In genomic region chr9:113886471-113886870, GRCh38 we compare ENCODE assay signal across 8 cellular contexts. TPM values are rescaled to one million over a fixed set of nuclear protein-coding genes. Genes with fewer than 3 reads are reported as not detected.
DNase-seq lines count a peak whose midpoint lies in the region; ATAC-seq, FAIRE-seq and TF ChIP-seq lines count a peak whose summit lies in the region.

No MANE protein-coding gene starts in this region.

- DNase-seq in IMR-90: peak; percentile 23
- DNase-seq in cardiac fibroblast (ENCODE audit: low read depth in 2 of 2): peak; percentile 19 to 34
- DNase-seq in mucosa of descending colon: no peak
- no peak for DNase-seq in H7
- no peak for DNase-seq in frontal cortex (ENCODE audit: low spot score in 2 of 2)
- DNase-seq in GM19239 (ENCODE audit: insufficient read length, low spot score): no peak

- peak; percentile 65 for ATAC-seq in IMR-90 (ENCODE audit: low read depth)
- peak; percentile 54 for ATAC-seq in mucosa of descending colon
- ATAC-seq in HG02678 (IDR thresholded peaks at IDR 0.05; ENCODE audit: unreplicated experiment): no peak

- H4K8ac ChIP-seq in IMR-90 (ENCODE audit: low read depth in 2 of 2, low read length in 2 of 2): 0 out of 4 replicates have a peak overlapping the region, but pooled peaks of 1 of the 2 experiments have one; percentile 50

- H3K9me3 ChIP-seq in IMR-90 (ENCODE audit: control insufficient read depth, insufficient read depth, low read length) (peaks cover 2% of the 10 kb centered on the region; the same call in 1 of the 2 replicates), mucosa of descending colon (no peaks in the 10 kb centered on the region)

- H3K36me3 ChIP-seq in ACC112 (ENCODE audit: insufficient read depth, low read length) (peaks cover 19% of the 10 kb centered on the region), IMR-90 (ENCODE audit: control insufficient read depth, insufficient read depth, low read length) (peaks cover 4% of the 10 kb centered on the region), mucosa of descending colon (ENCODE audit: low read depth) (no peaks in the 10 kb centered on the region), H7 (replicated peaks; ENCODE audit: control insufficient read depth, insufficient read depth, low read length) (no peaks in the 10 kb centered on the region)

- no peak overlapping the region for H4K5ac ChIP-seq in IMR-90 (ENCODE audit: low read depth, low read length)

- H2AK5ac ChIP-seq in IMR-90 (ENCODE audit: low read depth, low read length): no peak overlapping the region

- H4K91ac ChIP-seq in IMR-90 (ENCODE audit: insufficient read depth, low read depth, low read length): no peak overlapping the region; the same call in 1 of the 2 replicates

- no peak overlapping the region for H2BK15ac ChIP-seq in IMR-90 (ENCODE audit: low read depth, low read length)

- H3K79me2 ChIP-seq in ACC112 (ENCODE audit: control insufficient read depth, insufficient read depth, low read length, unreplicated experiment): peaks cover 65% of the 10 kb centered on the region

- peak overlapping the region; percentile 46; the same call in 1 of the 2 replicates for H3K4ac ChIP-seq in IMR-90 (ENCODE audit: low read depth, low read length)

- CTCF ChIA-PET in IMR-90 (lab: Yijun Ruan, JAX): no interaction called here

- POLR2A ChIA-PET in IMR-90 (lab: Charles Lee; ENCODE audit: unreplicated experiment): no interaction called here

- FAIRE-seq in frontal cortex (lab: Jason Lieb, UNC): no peak
- no peak for FAIRE-seq in GM19239 (lab: Jason Lieb, UNC)

- intact Hi-C loops in IMR-90 (cut with micrococcal nuclease) (no loop called here), mucosa of descending colon (cut with DNase I, micrococcal nuclease) (loop anchor here in 1 of 2 donors (10.0 kb wide), 1 partner anchor 232 kb away; no protein-coding TSS in a partner anchor)

- H3K56ac ChIP-seq in IMR-90 (ENCODE audit: extremely low read depth, insufficient read depth, low read length): peak overlapping the region; percentile 16; the same call in 1 of the 2 replicates

- no peak for TF ChIP-seq POLR2A in IMR-90 (IDR thresholded peaks at IDR 0.05; ENCODE audit: low read depth, low read length)

- no peak overlapping the region for H2AK9ac ChIP-seq in IMR-90 (replicated peaks; ENCODE audit: low read depth, low read length, poor library complexity)

- H3K4me3 ChIP-seq in ACC112 (ENCODE audit: low read depth, low read length) (peak overlapping the region; percentile 79), IMR-90 (ENCODE audit: insufficient read depth, low read depth, low read length) (peak overlapping the region; percentile 38; the same call in 1 of the 2 replicates), cardiac fibroblast (replicated peaks in 1 of 2; ENCODE audit: low read depth in 2 of 2, low read length in 2 of 2) (peak overlapping the region; percentile 4 to 41), mucosa of descending colon (no peak overlapping the region), H7 (ENCODE audit: insufficient read depth, low read depth, low read length) (no peak overlapping the region)

- TF ChIP-seq RAD21 in IMR-90 (IDR thresholded peaks at IDR 0.05; ENCODE audit: low read length): no peak

- TF ChIP-seq CTCF in IMR-90 (conservative IDR thresholded peaks at IDR 0.05; ENCODE audit: low read depth, low read length) (no peak), cardiac fibroblast (IDR thresholded peaks at IDR 0.05; ENCODE audit: low read depth, low read length) (no peak), mucosa of descending colon (IDR thresholded peaks at IDR 0.05) (no peak)

- H2BK20ac ChIP-seq in IMR-90 (ENCODE audit: low read depth, low read length): peak overlapping the region; percentile 39; the same call in 1 of the 2 replicates

- peak overlapping the region; percentile 100 for H3K4me2 ChIP-seq in IMR-90 (ENCODE audit: low read depth, low read length)

- dilution Hi-C loops in IMR-90 (cut with HindIII; ENCODE audit: low sequenced_read_pairs, unreplicated experiment): no loop called here

- H2BK5ac ChIP-seq in IMR-90 (ENCODE audit: low read depth, low read length, poor library complexity, severe bottlenecking): peak overlapping the region; percentile 40

- BruUV-seq in IMR-90 (replicated peaks; lab: Mats Ljungman, UMichigan): no TSS peak

- no peak overlapping the region for H2BK120ac ChIP-seq in IMR-90 (ENCODE audit: low read depth, low read length)

- peak overlapping the region; percentile 81 for H3K14ac ChIP-seq in IMR-90 (replicated peaks; ENCODE audit: low read depth, low read length)

- H4K20me1 ChIP-seq in IMR-90 (ENCODE audit: insufficient read depth, low read length): peaks cover 58% of the 10 kb centered on the region

- H3K18ac ChIP-seq in IMR-90 (ENCODE audit: low read depth, low read length): no peak overlapping the region

- peak overlapping the region; percentile 86; the same call in 1 of the 2 replicates for H3K23ac ChIP-seq in IMR-90 (ENCODE audit: low read depth, low read length)

- 0% methylated on average over 1 of the region's 1 CpG; no CpG with 5 or more reads in 1 of the 2 experiments for WGBS in IMR-90 (ENCODE audit: extremely low coverage in 2 of 2, insufficient read length in 1 of 2), 2 experiments

- H3K27me3 ChIP-seq in ACC112 (ENCODE audit: insufficient read depth, low read length) (no peaks in the 10 kb centered on the region), IMR-90 (ENCODE audit: control insufficient read depth, insufficient read depth, low read length) (no peaks in the 10 kb centered on the region), H7 (ENCODE audit: control insufficient read depth, insufficient read depth, low read length) (no peaks in the 10 kb centered on the region)

- peaks cover 41 to 90% of the 10 kb centered on the region in 2 experiments for H3K79me1 ChIP-seq in IMR-90 (ENCODE audit: low read depth in 1 of 2, low read length in 2 of 2)

- H3K27ac ChIP-seq in ACC112 (ENCODE audit: low read depth, low read length) (peak overlapping the region; percentile 63), IMR-90 (ENCODE audit: insufficient read depth, low read length) (no peak overlapping the region)

- H3K9me1 ChIP-seq in IMR-90 (ENCODE audit: insufficient read depth, low read length): peaks cover 16% of the 10 kb centered on the region

- H2AFZ ChIP-seq in ACC112 (ENCODE audit: low read length, unreplicated experiment) (peak overlapping the region; percentile 88), IMR-90 (replicated peaks; ENCODE audit: low read length, poor library complexity) (no peak overlapping the region)

- peaks cover 17% of the 10 kb centered on the region for H3K4me1 ChIP-seq in ACC112 (ENCODE audit: control insufficient read depth, insufficient read depth, low read length, unreplicated experiment)
- H3K4me1 ChIP-seq in IMR-90 (ENCODE audit: control insufficient read depth, insufficient read depth, low read length): peaks cover 14% of the 10 kb centered on the region
- no peaks in the 10 kb centered on the region for H3K4me1 ChIP-seq in mucosa of descending colon (ENCODE audit: low read depth)

- H3K9ac ChIP-seq in IMR-90 (ENCODE audit: low read depth, low read length): peak overlapping the region; percentile 7; the same call in 1 of the 2 replicates

- in situ Hi-C loops in IMR-90 (cut with MboI; ENCODE audit: low sequenced_read_pairs): no loop called here

TF ChIP-seq in IMR-90, 13 proteins besides CTCF, POLR2A, EP300 and RAD21:
- TF ChIP-seq RCOR1 (IDR thresholded peaks at IDR 0.05; ENCODE audit: insufficient replicate concordance, low read length): no peak
- TF ChIP-seq NFE2L2 (IDR thresholded peaks at IDR 0.05; ENCODE audit: low read depth, low read length): no peak
- no peak for TF ChIP-seq BHLHE40 (IDR thresholded peaks at IDR 0.05; ENCODE audit: low read depth, low read length)
- no peak for TF ChIP-seq FOS (IDR thresholded peaks at IDR 0.05; ENCODE audit: low read depth, low read length)
- no peak for TF ChIP-seq MAZ (IDR thresholded peaks at IDR 0.05; ENCODE audit: borderline replicate concordance, low read depth, low read length)
- no peak for TF ChIP-seq ELK1 (IDR thresholded peaks at IDR 0.05; ENCODE audit: borderline replicate concordance, low read depth, low read length)
- TF ChIP-seq USF2 (IDR thresholded peaks at IDR 0.05; ENCODE audit: low read depth, low read length): no peak
- no peak for TF ChIP-seq CHD1 (IDR thresholded peaks at IDR 0.05; ENCODE audit: low read depth, low read length)
- no peak for TF ChIP-seq SMC3 (IDR thresholded peaks at IDR 0.05; ENCODE audit: low read depth, low read length)
- TF ChIP-seq CEBPB (IDR thresholded peaks at IDR 0.05; ENCODE audit: low read depth, low read length): no peak
- TF ChIP-seq RFX5 (IDR thresholded peaks at IDR 0.05; ENCODE audit: low read depth, low read length): no peak
- no peak for TF ChIP-seq MAFK (IDR thresholded peaks at IDR 0.05; ENCODE audit: low read depth, low read length)
- TF ChIP-seq MXI1 (IDR thresholded peaks at IDR 0.05; ENCODE audit: borderline replicate concordance, low read depth, low read length): no peak

RNA-seq across cellular contexts. Expression of gene ZNF618, which starts 10.4 kb away (rescaled TPM):
- 7.5 and 8.2 TPM in 2 replicates for total RNA-seq in IMR-90 (2012; rRNA removed)
- 9.4 and 10.2 TPM in 2 replicates for polyA plus RNA-seq in IMR-90 (2012; rRNA removed)
- 4.1 and 5.9 TPM in 2 replicates for polyA plus RNA-seq in IMR-90 (2012; cell fraction: cytosol; rRNA removed)
- polyA plus RNA-seq in IMR-90 (2012; cell fraction: nucleus; rRNA removed; ENCODE audit: low replicate concordance): 18.5 and 28.9 TPM in 2 replicates
- 1 to 10 TPM; 2.7 to 6.2 (median 3.7) TPM for total RNA-seq in mucosa of descending colon
- 6.1 and 6.6 TPM in 2 replicates for total RNA-seq in H7 (2014; rRNA removed; shearing (Covaris generic))
- total RNA-seq in frontal cortex: 4.9 TPM

Comparison
In these comparisons a context has a peak if more than half of its experiments do, and no peak if none do; other contexts are left out.
1. H3K4me3 ChIP-seq: peak in ACC112 (single experiment), IMR-90 (single experiment) and cardiac fibroblast (2 of 2); none in mucosa of descending colon (single experiment) and H7 (single experiment).
2. DNase-seq: peak in IMR-90 (single experiment) and cardiac fibroblast (2 of 2); none in mucosa of descending colon (0 of 3), H7 (single experiment), frontal cortex (0 of 2) and GM19239 (single experiment).